Comparison of ENCODE assay signal across 11 cellular contexts in the genomic region with DNA sequence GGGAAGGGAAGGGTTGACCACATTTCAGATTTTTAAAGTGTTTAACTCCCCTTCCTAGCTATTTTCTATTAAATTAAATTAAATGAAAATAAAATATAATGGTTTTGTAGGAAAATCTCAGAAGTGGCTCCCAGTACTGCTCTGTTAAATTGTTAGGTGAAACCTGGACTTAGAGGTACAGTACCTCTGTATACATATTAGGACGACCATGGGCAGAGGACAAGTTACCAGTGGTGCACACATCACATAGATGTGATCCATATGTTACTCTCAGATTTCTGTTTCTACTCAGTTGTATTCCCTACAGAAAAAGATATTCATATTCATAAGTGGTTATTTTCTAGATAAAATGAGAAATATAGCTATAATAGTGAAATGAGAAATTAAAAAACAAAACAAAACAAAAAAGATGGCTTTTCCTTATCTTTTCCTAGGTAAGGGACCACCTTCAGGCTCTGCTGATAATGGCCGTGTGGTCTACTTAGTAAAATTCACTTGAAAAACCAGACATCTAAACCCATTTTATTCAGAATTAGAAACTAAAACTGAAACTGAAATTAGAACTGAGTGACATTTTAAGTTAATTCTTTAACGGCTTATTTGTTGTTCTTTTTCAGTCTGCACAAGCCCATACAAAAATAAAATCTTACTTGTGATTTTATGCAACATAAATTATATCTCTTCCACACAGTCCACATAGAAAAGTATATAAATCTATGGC.
DNase-seq lines count a peak whose midpoint lies in the region; ATAC-seq lines count a peak whose summit lies in the region.
"Had no signal": no experiment of that assay in that cellular context is flagged by ENCODE, and none has a peak within 500 bp of the region (broad histone marks: within the 10 kb centered on the region; RNA-seq: fewer than 3 reads in every experiment).

No MANE protein-coding gene starts in this region.

- no peaks in the 10 kb centered on the region for H3K36me3 ChIP-seq in endocrine pancreas (ENCODE audit: control insufficient read depth, insufficient read depth, low read length)

- no peaks in the 10 kb centered on the region for H3K9me3 ChIP-seq in endocrine pancreas (ENCODE audit: control insufficient read depth, low read length)

- H3K27me3 ChIP-seq in endocrine pancreas (ENCODE audit: control insufficient read depth, insufficient read depth, low read length): no peaks in the 10 kb centered on the region

- H3K4me1 ChIP-seq in endocrine pancreas (ENCODE audit: control insufficient read depth, insufficient read depth, low read length): peaks cover 24% of the 10 kb centered on the region

- DNase-seq in cerebellar cortex (ENCODE audit: low spot score) (no peak), T-helper 9 cell (no peak), pons (ENCODE audit: low spot score) (no peak)
- DNase-seq in NK-92 treated with Interleukin-12 subunit alpha and Interleukin-12 subunit beta, amount 100 ng/mL, for 24 hours (lab: John Stamatoyannopoulos, UW): no peak
- DNase-seq: activated CD8-positive, alpha-beta memory T cell treated with anti-CD3 and anti-CD28 coated beads, Interleukin-2, amount 50 U/mL, for 48 hours; COR-L47; midbrain had no signal

- no peak overlapping the region for H3K9ac ChIP-seq in endocrine pancreas (ENCODE audit: control insufficient read depth, insufficient read depth, low read length)

- ATAC-seq in GM18870 (IDR thresholded peaks at IDR 0.05; ENCODE audit: unreplicated experiment): peak; percentile 24
- ATAC-seq in GM21529 (IDR thresholded peaks at IDR 0.05; ENCODE audit: unreplicated experiment): peak; percentile 24
- peak; percentile 24 for ATAC-seq in HG03432 (IDR thresholded peaks at IDR 0.05; ENCODE audit: unreplicated experiment)

- peak overlapping the region; percentile 69 for H3K4me3 ChIP-seq in endocrine pancreas (ENCODE audit: control insufficient read depth, insufficient read depth, low read length)
